Comparison of ENCODE assay signal across 15 cellular contexts in genomic region chr14:88473791-88474190, GRCh38.
"Had no signal": no experiment of that assay in that cellular context is flagged by ENCODE, and none has a peak within 500 bp of the region (broad histone marks: within the 10 kb centered on the region; RNA-seq: fewer than 3 reads in every experiment).

No MANE protein-coding gene starts in this region.

- DNase-seq: activated B cell treated with CpG ODN at 0.5 μM for 24 hours; activated CD4-positive, alpha-beta T cell treated with anti-CD3 and anti-CD28 coated beads, Interleukin-2, amount 10 ng/mL, durations not matched to agents 24 days and 14 days; activated naive CD4-positive, alpha-beta T cell treated with anti-CD3 and anti-CD28 coated beads for 36 hours; activated T-cell treated with anti-CD3 and anti-CD28 coated beads for 4 hours; central memory CD4-positive, alpha-beta T cell; cortex of kidney; effector memory CD4-positive, alpha-beta T cell; left cardiac atrium; naive B cell; stimulated activated CD4-positive, alpha-beta T cell treated with anti-CD3 and anti-CD28 coated beads, Interleukin-1b, Interleukin-23, amount 100 ng/mL, for 48 hours; substantia nigra had no signal

- H3K9me3 Mint-ChIP-seq: activated B cell treated with CpG ODN at 0.5 μM for 24 hours; activated CD4-positive, alpha-beta T cell treated with anti-CD3 and anti-CD28 coated beads, Interleukin-2, amount 10 ng/mL, durations not matched to agents 24 days and 14 days; activated naive CD4-positive, alpha-beta T cell treated with anti-CD3 and anti-CD28 coated beads for 36 hours; activated T-helper 17 cell treated with anti-CD3 and anti-CD28 coated beads, Interleukin-2, amount 50 U/mL, for 72 hours; naive B cell; stimulated activated memory B cell treated with anti-CD40 and anti-IgM and Interleukin-4, amounts not matched to agents 10 μg/mL and 1 μg/mL and 100 μg/mL, for 72 hours; T-helper 1 cell treated with Interleukin-12 subunit alpha and Interleukin-12 subunit beta and Interleukin-4 antibody, amounts not matched to agents 30 μg/mL and 1 μg/mL, for 36 hours had no signal

- H3K4me3 Mint-ChIP-seq: activated B cell treated with CpG ODN at 0.5 μM for 24 hours; activated CD4-positive, alpha-beta T cell treated with anti-CD3 and anti-CD28 coated beads, Interleukin-2, amount 10 ng/mL, durations not matched to agents 24 days and 14 days; activated naive CD4-positive, alpha-beta T cell treated with anti-CD3 and anti-CD28 coated beads for 36 hours; activated T-helper 17 cell treated with anti-CD3 and anti-CD28 coated beads, Interleukin-2, amount 50 U/mL, for 72 hours; naive B cell; stimulated activated memory B cell treated with anti-CD40 and anti-IgM and Interleukin-4, amounts not matched to agents 10 μg/mL and 1 μg/mL and 100 μg/mL, for 72 hours; T-helper 1 cell treated with Interleukin-12 subunit alpha and Interleukin-12 subunit beta and Interleukin-4 antibody, amounts not matched to agents 30 μg/mL and 1 μg/mL, for 36 hours had no signal

- H3K27ac ChIP-seq: parathyroid adenoma had no signal

- H3K4me1 Mint-ChIP-seq: activated B cell treated with CpG ODN at 0.5 μM for 24 hours; activated CD4-positive, alpha-beta T cell treated with anti-CD3 and anti-CD28 coated beads, Interleukin-2, amount 10 ng/mL, durations not matched to agents 24 days and 14 days; activated T-helper 17 cell treated with anti-CD3 and anti-CD28 coated beads, Interleukin-2, amount 50 U/mL, for 72 hours; naive B cell; stimulated activated memory B cell treated with anti-CD40 and anti-IgM and Interleukin-4, amounts not matched to agents 10 μg/mL and 1 μg/mL and 100 μg/mL, for 72 hours had no signal

- H3K27ac Mint-ChIP-seq: activated B cell treated with CpG ODN at 0.5 μM for 24 hours; activated CD4-positive, alpha-beta T cell treated with anti-CD3 and anti-CD28 coated beads, Interleukin-2, amount 10 ng/mL, durations not matched to agents 24 days and 14 days; activated naive CD4-positive, alpha-beta T cell treated with anti-CD3 and anti-CD28 coated beads for 36 hours; activated T-helper 17 cell treated with anti-CD3 and anti-CD28 coated beads, Interleukin-2, amount 50 U/mL, for 72 hours; naive B cell; stimulated activated memory B cell treated with anti-CD40 and anti-IgM and Interleukin-4, amounts not matched to agents 10 μg/mL and 1 μg/mL and 100 μg/mL, for 72 hours; T-helper 1 cell treated with Interleukin-12 subunit alpha and Interleukin-12 subunit beta and Interleukin-4 antibody, amounts not matched to agents 30 μg/mL and 1 μg/mL, for 36 hours had no signal

- H3K79me2 ChIP-seq: parathyroid adenoma had no signal

- H3K27me3 Mint-ChIP-seq: activated B cell treated with CpG ODN at 0.5 μM for 24 hours; activated CD4-positive, alpha-beta T cell treated with anti-CD3 and anti-CD28 coated beads, Interleukin-2, amount 10 ng/mL, durations not matched to agents 24 days and 14 days; activated T-helper 17 cell treated with anti-CD3 and anti-CD28 coated beads, Interleukin-2, amount 50 U/mL, for 72 hours; naive B cell; stimulated activated memory B cell treated with anti-CD40 and anti-IgM and Interleukin-4, amounts not matched to agents 10 μg/mL and 1 μg/mL and 100 μg/mL, for 72 hours had no signal

- H2AFZ ChIP-seq: parathyroid adenoma had no signal

- H3K36me3 Mint-ChIP-seq: naive B cell; stimulated activated memory B cell treated with anti-CD40 and anti-IgM and Interleukin-4, amounts not matched to agents 10 μg/mL and 1 μg/mL and 100 μg/mL, for 72 hours had no signal

- ATAC-seq: activated T-helper 17 cell treated with anti-CD3 and anti-CD28 coated beads, Interleukin-2, amount 50 U/mL, for 72 hours; stimulated activated memory B cell treated with anti-CD40 and anti-IgM and Interleukin-4, amounts not matched to agents 10 μg/mL and 1 μg/mL and 100 μg/mL, for 72 hours had no signal
